15 cellular contexts compared by ENCODE assay signal in genomic region chr14:68770051-68770450, GRCh38.
"Had no signal": no experiment of that assay in that cellular context is flagged by ENCODE, and none has a peak within 500 bp of the region (broad histone marks: within the 10 kb centered on the region; RNA-seq: fewer than 3 reads in every experiment).

No MANE protein-coding gene starts in this region.

- H3K4me3 Mint-ChIP-seq: activated naive CD8-positive, alpha-beta T cell treated with anti-CD3 and anti-CD28 coated beads, Interleukin-2, amount 10 ng/mL, durations not matched to agents 7 days and 5 days; activated T-cell treated with anti-CD3 and anti-CD28 coated beads, Interleukin-2, amount 50 U/mL, for 72 hours; brain; natural killer cell treated with Interleukin-12 subunit alpha and Interleukin-12 subunit beta and Interleukin-15 and Interleukin-18, amount 100 ng/mL, for 72 hours; stimulated activated naive CD8-positive, alpha-beta T cell treated with anti-CD3 and anti-CD28 coated beads, Interleukin-15, Interleukin-2, amounts not matched to agents 100 ng/mL and 50 ng/mL, for 24 hours had no signal

- H3K27ac Mint-ChIP-seq: activated naive CD8-positive, alpha-beta T cell treated with anti-CD3 and anti-CD28 coated beads, Interleukin-2, amount 10 ng/mL, durations not matched to agents 7 days and 5 days; activated T-cell treated with anti-CD3 and anti-CD28 coated beads, Interleukin-2, amount 50 U/mL, for 72 hours; stimulated activated naive CD8-positive, alpha-beta T cell treated with anti-CD3 and anti-CD28 coated beads, Interleukin-15, Interleukin-2, amounts not matched to agents 100 ng/mL and 50 ng/mL, for 24 hours had no signal

- H3K4me3 ChIP-seq: esophagus muscularis mucosa, SK-N-MC, suprapubic skin had no signal

- H3K36me3 Mint-ChIP-seq: brain; natural killer cell treated with Interleukin-12 subunit alpha and Interleukin-12 subunit beta and Interleukin-15 and Interleukin-18, amount 100 ng/mL, for 72 hours had no signal

- H3K36me3 ChIP-seq: esophagus muscularis mucosa, suprapubic skin had no signal

- H3K9me3 ChIP-seq: suprapubic skin had no signal

- ATAC-seq: activated T-cell treated with anti-CD3 and anti-CD28 coated beads, Interleukin-2, amount 50 U/mL, for 72 hours; natural killer cell treated with Interleukin-12 subunit alpha and Interleukin-12 subunit beta and Interleukin-15 and Interleukin-18, amount 100 ng/mL, for 72 hours had no signal

- H3K27me3 Mint-ChIP-seq: natural killer cell treated with Interleukin-12 subunit alpha and Interleukin-12 subunit beta and Interleukin-15 and Interleukin-18, amount 100 ng/mL, for 72 hours; stimulated activated naive CD8-positive, alpha-beta T cell treated with anti-CD3 and anti-CD28 coated beads, Interleukin-15, Interleukin-2, amounts not matched to agents 100 ng/mL and 50 ng/mL, for 24 hours had no signal

- H3K27me3 ChIP-seq: esophagus muscularis mucosa, suprapubic skin had no signal

- H3K27ac ChIP-seq: esophagus muscularis mucosa, SK-N-MC, suprapubic skin had no signal

- H3K9me3 Mint-ChIP-seq: natural killer cell treated with Interleukin-12 subunit alpha and Interleukin-12 subunit beta and Interleukin-15 and Interleukin-18, amount 100 ng/mL, for 72 hours had no signal

- DNase-seq: activated CD4-positive, alpha-beta T cell treated with anti-CD3 and anti-CD28 coated beads, Interleukin-2, amount 50 U/mL, for 1 hour; activated effector memory CD4-positive, alpha-beta T cell treated with anti-CD3 and anti-CD28 coated beads, Interleukin-2, amount 50 U/mL, for 16 hours; activated naive CD8-positive, alpha-beta T cell treated with anti-CD3 and anti-CD28 coated beads, Interleukin-2, amount 10 ng/mL, durations not matched to agents 7 days and 5 days; activated T-cell treated with anti-CD3 and anti-CD28 coated beads, Interleukin-2, amount 50 U/mL, for 72 hours; cortex of kidney; effector CD4-positive, alpha-beta T cell; retina; stimulated activated CD4-positive, alpha-beta T cell treated with anti-CD3 and anti-CD28 coated beads, Interleukin-2, amount 100 ng/mL, for 24 hours; trophoblast cell had no signal
